ENCODE assay signal across 16 cellular contexts in genomic region chr6:167349816-167350215, GRCh38. TPM values are rescaled to one million over a fixed set of nuclear protein-coding genes. Genes with fewer than 3 reads are reported as not detected.
DNase-seq lines count a peak whose midpoint lies in the region; ATAC-seq, FAIRE-seq and TF ChIP-seq lines count a peak whose summit lies in the region.
"Had no signal": no experiment of that assay in that cellular context is flagged by ENCODE, and none has a peak within 500 bp of the region (broad histone marks: within the 10 kb centered on the region; RNA-seq: fewer than 3 reads in every experiment).

No MANE protein-coding gene starts in this region.

- no peak for TF ChIP-seq CTCF in activated CD8-positive, alpha-beta T cell treated with anti-CD3 and anti-CD28 coated beads for 36 hours (IDR thresholded peaks at IDR 0.05)
- no peak for TF ChIP-seq CTCF in left lung (IDR thresholded peaks at IDR 0.05)

- H3K4me1 ChIP-seq in left lung, result peaks cover 5 to 15% of the 10 kb centered on the region in 2 donors

- POLR2A ChIA-PET in activated CD8-positive, alpha-beta T cell treated with anti-CD3 and anti-CD28 coated beads for 36 hours (lab: Charles Lee), result interaction anchor here (0.6 kb wide), 1 partner anchor 315 kb away, joined by 4 read pairs; no protein-coding TSS in a partner anchor

- no peak for TF ChIP-seq POLR2A in GM12891 (IDR thresholded peaks at IDR 0.05; ENCODE audit: low read depth, low read length)

- peak overlapping the region; percentile 73 for H3K4me3 Mint-ChIP-seq in activated T-cell treated with anti-CD3 and anti-CD28 coated beads, Interleukin-2, amount 50 U/mL, for 24 hours
- peak overlapping the region; percentile 72 for H3K4me3 Mint-ChIP-seq in activated CD8-positive, alpha-beta T cell treated with anti-CD3 and anti-CD28 coated beads for 36 hours
- peak overlapping the region; percentile 86 for H3K4me3 Mint-ChIP-seq in stimulated activated memory B cell treated with anti-CD40 and anti-IgM and Interleukin-4, amounts not matched to agents 10 μg/mL and 1 μg/mL and 100 μg/mL, for 72 hours

- no peaks in the 10 kb centered on the region for H3K36me3 Mint-ChIP-seq in activated T-cell treated with anti-CD3 and anti-CD28 coated beads, Interleukin-2, amount 50 U/mL, for 24 hours (ENCODE audit: low read depth)
- H3K36me3 Mint-ChIP-seq in activated CD8-positive, alpha-beta T cell treated with anti-CD3 and anti-CD28 coated beads for 36 hours (ENCODE audit: low read depth), result peaks cover 2% of the 10 kb centered on the region
- H3K36me3 Mint-ChIP-seq in stimulated activated memory B cell treated with anti-CD40 and anti-IgM and Interleukin-4, amounts not matched to agents 10 μg/mL and 1 μg/mL and 100 μg/mL, for 72 hours, result no peaks in the 10 kb centered on the region

- peak overlapping the region; percentile 82 for H3K27ac Mint-ChIP-seq in activated T-cell treated with anti-CD3 and anti-CD28 coated beads, Interleukin-2, amount 50 U/mL, for 24 hours
- H3K27ac Mint-ChIP-seq in activated CD8-positive, alpha-beta T cell treated with anti-CD3 and anti-CD28 coated beads for 36 hours, result no peak overlapping the region
- H3K27ac Mint-ChIP-seq in stimulated activated memory B cell treated with anti-CD40 and anti-IgM and Interleukin-4, amounts not matched to agents 10 μg/mL and 1 μg/mL and 100 μg/mL, for 72 hours, result peak overlapping the region; percentile 99

- CTCF ChIA-PET in activated CD8-positive, alpha-beta T cell treated with anti-CD3 and anti-CD28 coated beads for 36 hours (lab: Charles Lee), result interaction anchor here (1.2 kb wide), 1 partner anchor 9 kb away, joined by 3 read pairs; no protein-coding TSS in a partner anchor

- H3K9me3 Mint-ChIP-seq in activated T-cell treated with anti-CD3 and anti-CD28 coated beads, Interleukin-2, amount 50 U/mL, for 24 hours, result no peaks in the 10 kb centered on the region
- no peaks in the 10 kb centered on the region for H3K9me3 Mint-ChIP-seq in activated CD8-positive, alpha-beta T cell treated with anti-CD3 and anti-CD28 coated beads for 36 hours
- no peaks in the 10 kb centered on the region for H3K9me3 Mint-ChIP-seq in stimulated activated memory B cell treated with anti-CD40 and anti-IgM and Interleukin-4, amounts not matched to agents 10 μg/mL and 1 μg/mL and 100 μg/mL, for 72 hours

- H3K4me1 Mint-ChIP-seq in activated T-cell treated with anti-CD3 and anti-CD28 coated beads, Interleukin-2, amount 50 U/mL, for 24 hours (ENCODE audit: low read depth), result peaks cover 30% of the 10 kb centered on the region
- peaks cover 19% of the 10 kb centered on the region for H3K4me1 Mint-ChIP-seq in activated CD8-positive, alpha-beta T cell treated with anti-CD3 and anti-CD28 coated beads for 36 hours (ENCODE audit: low read depth)
- H3K4me1 Mint-ChIP-seq in stimulated activated memory B cell treated with anti-CD40 and anti-IgM and Interleukin-4, amounts not matched to agents 10 μg/mL and 1 μg/mL and 100 μg/mL, for 72 hours, result peaks cover 30% of the 10 kb centered on the region

- H3K27me3 Mint-ChIP-seq in activated T-cell treated with anti-CD3 and anti-CD28 coated beads, Interleukin-2, amount 50 U/mL, for 24 hours, result peaks cover 46% of the 10 kb centered on the region
- H3K27me3 Mint-ChIP-seq in activated CD8-positive, alpha-beta T cell treated with anti-CD3 and anti-CD28 coated beads for 36 hours, result peaks cover 29% of the 10 kb centered on the region
- peaks cover 47% of the 10 kb centered on the region for H3K27me3 Mint-ChIP-seq in stimulated activated memory B cell treated with anti-CD40 and anti-IgM and Interleukin-4, amounts not matched to agents 10 μg/mL and 1 μg/mL and 100 μg/mL, for 72 hours

- peak overlapping the region; percentile 65 to 69 for H3K27ac ChIP-seq in left lung
- H3K27ac ChIP-seq: coronary artery had no signal

- intact Hi-C loops in activated CD8-positive, alpha-beta T cell treated with anti-CD3 and anti-CD28 coated beads for 36 hours (cut with micrococcal nuclease), result no loop called here
- intact Hi-C loops in left lung (cut with DNase I), result no loop called here

- no peaks in the 10 kb centered on the region for H3K36me3 ChIP-seq in left lung
- H3K36me3 ChIP-seq: HAP-1, uterus had no signal

- peak overlapping the region in 1 of 2 donors; percentile 40 for H3K4me3 ChIP-seq in left lung
- H3K4me3 ChIP-seq: HAP-1 had no signal

- ATAC-seq in activated CD8-positive, alpha-beta T cell treated with anti-CD3 and anti-CD28 coated beads for 36 hours, result no peak
- peak; percentile 32 for ATAC-seq in left lung
- ATAC-seq in stimulated activated memory B cell treated with anti-CD40 and anti-IgM and Interleukin-4, amounts not matched to agents 10 μg/mL and 1 μg/mL and 100 μg/mL, for 72 hours, result no peak
- no peak for ATAC-seq in HG03521 (IDR thresholded peaks at IDR 0.05; ENCODE audit: unreplicated experiment)
- ATAC-seq in GM21423 (IDR thresholded peaks at IDR 0.05; ENCODE audit: unreplicated experiment), result no peak

- no peaks in the 10 kb centered on the region for H3K9me3 ChIP-seq in left lung
- H3K9me3 ChIP-seq: uterus had no signal

- DNase-seq in activated T-cell treated with anti-CD3 and anti-CD28 coated beads, Interleukin-2, amount 50 U/mL, for 24 hours, result no peak
- no peak for DNase-seq in activated T-cell treated with anti-CD3 and anti-CD28 coated beads, Interleukin-2, amount 50 U/mL, for 48 hours
- no peak for DNase-seq in activated CD8-positive, alpha-beta T cell treated with anti-CD3 and anti-CD28 coated beads for 36 hours
- DNase-seq in left lung (no peak), GM12891 (ENCODE audit: insufficient read length, low spot score) (no peak)
- DNase-seq: EL; islet precursor cell; NCI-H1436; SIG-M5; stimulated activated CD4-positive, alpha-beta T cell treated with anti-CD3 and anti-CD28 coated beads, Interleukin-12 subunit alpha, Interleukin-12 subunit beta, amount 100 ng/mL, for 4 hours; uterus had no signal

- peaks cover 0 to 40% of the 10 kb centered on the region in 2 donors for H3K27me3 ChIP-seq in left lung
- H3K27me3 ChIP-seq: uterus had no signal

- FAIRE-seq in GM12891 (lab: Jason Lieb, UNC), result no peak

TF ChIP-seq in GM12891, 5 proteins besides CTCF, POLR2A, EP300 and RAD21:
- TF ChIP-seq SPI1 (IDR thresholded peaks at IDR 0.05; ENCODE audit: low read depth, low read length), result no peak
- no peak for TF ChIP-seq POU2F2 (IDR thresholded peaks at IDR 0.05; ENCODE audit: low read depth, low read length)
- TF ChIP-seq PAX5 (IDR thresholded peaks at IDR 0.05; ENCODE audit: insufficient read depth, low read length, severe bottlenecking), result no peak
- no peak for TF ChIP-seq POLR2AphosphoS5 (IDR thresholded peaks at IDR 0.05; ENCODE audit: low read depth, low read length)
- TF ChIP-seq TAF1 (IDR thresholded peaks at IDR 0.05; ENCODE audit: low read depth, low read length), result no peak

RNA-seq across cellular contexts. Expression of gene TTLL2, which starts 24.9 kb away (rescaled TPM):
- not detected for total RNA-seq in activated CD8-positive, alpha-beta T cell treated with anti-CD3 and anti-CD28 coated beads for 36 hours
- total RNA-seq in left lung, result not detected
- not detected for polyA plus RNA-seq in GM12891 (2012; ENCODE audit: low read depth, missing spikeins)
- total RNA-seq: uterus had no signal

RNA-seq across cellular contexts. Expression of gene UNC93A, which starts 58.7 kb away (rescaled TPM):
- not detected for total RNA-seq in activated CD8-positive, alpha-beta T cell treated with anti-CD3 and anti-CD28 coated beads for 36 hours
- not detected for total RNA-seq in left lung
- 0.28 TPM for polyA plus RNA-seq in GM12891 (2012; ENCODE audit: low read depth, missing spikeins)
